Comparison of ENCODE assay signal across 1 cellular context in the genomic region with DNA sequence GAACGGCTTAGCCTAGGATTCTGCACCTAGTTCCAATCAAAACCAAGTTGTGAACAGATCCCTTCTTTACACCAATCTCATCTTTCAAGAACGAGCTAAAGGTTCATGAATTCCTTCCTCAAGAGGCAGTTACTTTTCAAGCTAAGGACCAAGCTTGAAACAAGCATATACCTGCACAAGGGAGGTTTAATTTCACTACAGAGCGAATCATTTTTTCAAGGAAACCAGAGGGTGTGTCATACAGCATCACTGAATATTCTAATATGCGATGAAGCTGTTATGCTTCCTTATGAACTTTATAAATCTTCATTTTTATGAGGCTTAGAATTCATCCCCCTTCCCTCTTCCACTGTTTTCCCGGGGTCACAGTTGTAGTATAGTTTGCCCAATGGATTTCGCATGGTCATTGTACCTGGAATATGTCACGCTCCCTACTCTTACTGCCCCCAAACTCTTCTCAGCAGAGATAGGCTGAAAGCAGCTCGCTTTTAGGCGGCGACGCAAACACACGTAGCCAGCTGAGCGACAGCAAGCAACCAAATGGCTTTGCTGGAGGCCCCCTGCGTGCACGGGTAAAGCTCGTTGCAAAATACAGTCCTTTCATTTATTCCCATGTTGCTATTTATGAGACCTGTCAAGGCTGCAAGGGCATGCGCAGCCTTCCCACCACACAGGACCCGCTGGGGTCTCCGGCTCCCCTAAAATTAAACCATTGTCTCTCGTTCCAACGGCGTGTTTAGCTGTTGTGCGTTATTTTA.
TF ChIP-seq lines count a peak whose summit lies in the region.

No MANE protein-coding gene starts in this region.

TF ChIP-seq in HepG2, 621 proteins besides CTCF, POLR2A, EP300 and RAD21 (continued from another document and continues in another):
- TF ChIP-seq, protein P1, sequence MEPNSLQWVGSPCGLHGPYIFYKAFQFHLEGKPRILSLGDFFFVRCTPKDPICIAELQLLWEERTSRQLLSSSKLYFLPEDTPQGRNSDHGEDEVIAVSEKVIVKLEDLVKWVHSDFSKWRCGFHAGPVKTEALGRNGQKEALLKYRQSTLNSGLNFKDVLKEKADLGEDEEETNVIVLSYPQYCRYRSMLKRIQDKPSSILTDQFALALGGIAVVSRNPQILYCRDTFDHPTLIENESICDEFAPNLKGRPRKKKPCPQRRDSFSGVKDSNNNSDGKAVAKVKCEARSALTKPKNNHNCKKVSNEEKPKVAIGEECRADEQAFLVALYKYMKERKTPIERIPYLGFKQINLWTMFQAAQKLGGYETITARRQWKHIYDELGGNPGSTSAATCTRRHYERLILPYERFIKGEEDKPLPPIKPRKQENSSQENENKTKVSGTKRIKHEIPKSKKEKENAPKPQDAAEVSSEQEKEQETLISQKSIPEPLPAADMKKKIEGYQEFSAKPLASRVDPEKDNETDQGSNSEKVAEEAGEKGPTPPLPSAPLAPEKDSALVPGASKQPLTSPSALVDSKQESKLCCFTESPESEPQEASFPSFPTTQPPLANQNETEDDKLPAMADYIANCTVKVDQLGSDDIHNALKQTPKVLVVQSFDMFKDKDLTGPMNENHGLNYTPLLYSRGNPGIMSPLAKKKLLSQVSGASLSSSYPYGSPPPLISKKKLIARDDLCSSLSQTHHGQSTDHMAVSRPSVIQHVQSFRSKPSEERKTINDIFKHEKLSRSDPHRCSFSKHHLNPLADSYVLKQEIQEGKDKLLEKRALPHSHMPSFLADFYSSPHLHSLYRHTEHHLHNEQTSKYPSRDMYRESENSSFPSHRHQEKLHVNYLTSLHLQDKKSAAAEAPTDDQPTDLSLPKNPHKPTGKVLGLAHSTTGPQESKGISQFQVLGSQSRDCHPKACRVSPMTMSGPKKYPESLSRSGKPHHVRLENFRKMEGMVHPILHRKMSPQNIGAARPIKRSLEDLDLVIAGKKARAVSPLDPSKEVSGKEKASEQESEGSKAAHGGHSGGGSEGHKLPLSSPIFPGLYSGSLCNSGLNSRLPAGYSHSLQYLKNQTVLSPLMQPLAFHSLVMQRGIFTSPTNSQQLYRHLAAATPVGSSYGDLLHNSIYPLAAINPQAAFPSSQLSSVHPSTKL (CRISPR knock-in tag; IDR thresholded peaks at IDR 0.05), result 0 out of 2 replicates have a peak, but pooled peaks have one; percentile 19
- TF ChIP-seq, protein P2, sequence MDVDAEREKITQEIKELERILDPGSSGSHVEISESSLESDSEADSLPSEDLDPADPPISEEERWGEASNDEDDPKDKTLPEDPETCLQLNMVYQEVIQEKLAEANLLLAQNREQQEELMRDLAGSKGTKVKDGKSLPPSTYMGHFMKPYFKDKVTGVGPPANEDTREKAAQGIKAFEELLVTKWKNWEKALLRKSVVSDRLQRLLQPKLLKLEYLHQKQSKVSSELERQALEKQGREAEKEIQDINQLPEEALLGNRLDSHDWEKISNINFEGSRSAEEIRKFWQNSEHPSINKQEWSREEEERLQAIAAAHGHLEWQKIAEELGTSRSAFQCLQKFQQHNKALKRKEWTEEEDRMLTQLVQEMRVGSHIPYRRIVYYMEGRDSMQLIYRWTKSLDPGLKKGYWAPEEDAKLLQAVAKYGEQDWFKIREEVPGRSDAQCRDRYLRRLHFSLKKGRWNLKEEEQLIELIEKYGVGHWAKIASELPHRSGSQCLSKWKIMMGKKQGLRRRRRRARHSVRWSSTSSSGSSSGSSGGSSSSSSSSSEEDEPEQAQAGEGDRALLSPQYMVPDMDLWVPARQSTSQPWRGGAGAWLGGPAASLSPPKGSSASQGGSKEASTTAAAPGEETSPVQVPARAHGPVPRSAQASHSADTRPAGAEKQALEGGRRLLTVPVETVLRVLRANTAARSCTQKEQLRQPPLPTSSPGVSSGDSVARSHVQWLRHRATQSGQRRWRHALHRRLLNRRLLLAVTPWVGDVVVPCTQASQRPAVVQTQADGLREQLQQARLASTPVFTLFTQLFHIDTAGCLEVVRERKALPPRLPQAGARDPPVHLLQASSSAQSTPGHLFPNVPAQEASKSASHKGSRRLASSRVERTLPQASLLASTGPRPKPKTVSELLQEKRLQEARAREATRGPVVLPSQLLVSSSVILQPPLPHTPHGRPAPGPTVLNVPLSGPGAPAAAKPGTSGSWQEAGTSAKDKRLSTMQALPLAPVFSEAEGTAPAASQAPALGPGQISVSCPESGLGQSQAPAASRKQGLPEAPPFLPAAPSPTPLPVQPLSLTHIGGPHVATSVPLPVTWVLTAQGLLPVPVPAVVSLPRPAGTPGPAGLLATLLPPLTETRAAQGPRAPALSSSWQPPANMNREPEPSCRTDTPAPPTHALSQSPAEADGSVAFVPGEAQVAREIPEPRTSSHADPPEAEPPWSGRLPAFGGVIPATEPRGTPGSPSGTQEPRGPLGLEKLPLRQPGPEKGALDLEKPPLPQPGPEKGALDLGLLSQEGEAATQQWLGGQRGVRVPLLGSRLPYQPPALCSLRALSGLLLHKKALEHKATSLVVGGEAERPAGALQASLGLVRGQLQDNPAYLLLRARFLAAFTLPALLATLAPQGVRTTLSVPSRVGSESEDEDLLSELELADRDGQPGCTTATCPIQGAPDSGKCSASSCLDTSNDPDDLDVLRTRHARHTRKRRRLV (CRISPR knock-in tag; IDR thresholded peaks at IDR 0.05), result no peak
- TF ChIP-seq TCF12 (IDR thresholded peaks at IDR 0.05) (no peak), TCF12 (CRISPR knock-in tag; IDR thresholded peaks at IDR 0.05) (no peak), MED1 (CRISPR knock-in tag; IDR thresholded peaks at IDR 0.05) (peak; percentile 49), YEATS2 (CRISPR knock-in tag; IDR thresholded peaks at IDR 0.05; ENCODE audit: borderline replicate concordance) (peak; percentile 20; the same call in 1 of the 2 replicates), RFXAP (CRISPR knock-in tag; IDR thresholded peaks at IDR 0.05; ENCODE audit: borderline replicate concordance) (0 out of 2 replicates have a peak, but pooled peaks have one; percentile 19), MYC (CRISPR knock-in tag; IDR thresholded peaks at IDR 0.05; ENCODE audit: borderline replicate concordance) (no peak; the same call in none of the 2 replicates), ZNF431 (CRISPR knock-in tag; IDR thresholded peaks at IDR 0.05; ENCODE audit: borderline replicate concordance, low read depth) (no peak), TARDBP (CRISPR knock-in tag; IDR thresholded peaks at IDR 0.05) (no peak), ERF (CRISPR knock-in tag; IDR thresholded peaks at IDR 0.05) (no peak), U2AF1 (optimal IDR thresholded peaks at IDR 0.05; ENCODE audit: low read depth, low read length) (no peak), FOXK2 (IDR thresholded peaks at IDR 0.05) (peak; percentile 25; the same call in 1 of the 2 replicates), FIP1L1 (IDR thresholded peaks at IDR 0.05; ENCODE audit: borderline replicate concordance, insufficient read depth, low read depth, low read length) (no peak), ESRRA (CRISPR knock-in tag; IDR thresholded peaks at IDR 0.05; ENCODE audit: low read depth) (no peak), SKI (IDR thresholded peaks at IDR 0.05; ENCODE audit: partially characterized antibody) (no peak), SNAI1 (CRISPR knock-in tag; IDR thresholded peaks at IDR 0.05; ENCODE audit: borderline replicate concordance) (peak; percentile 50; the same call in 1 of the 2 replicates), HOXA7 (CRISPR knock-in tag; IDR thresholded peaks at IDR 0.05) (no peak), KLF15 (CRISPR knock-in tag; IDR thresholded peaks at IDR 0.05; ENCODE audit: borderline replicate concordance) (no peak), AHR (CRISPR knock-in tag; IDR thresholded peaks at IDR 0.05) (no peak), ZNF570 (CRISPR knock-in tag; IDR thresholded peaks at IDR 0.05; ENCODE audit: borderline replicate concordance) (no peak), ELF4 (CRISPR knock-in tag; IDR thresholded peaks at IDR 0.05; ENCODE audit: borderline replicate concordance) (no peak), ZNF556 (CRISPR knock-in tag; IDR thresholded peaks at IDR 0.05; ENCODE audit: borderline replicate concordance) (no peak), GFI1 (CRISPR knock-in tag; IDR thresholded peaks at IDR 0.05; ENCODE audit: borderline replicate concordance) (no peak), TBP (CRISPR knock-in tag; IDR thresholded peaks at IDR 0.05) (no peak), RBFOX2 (IDR thresholded peaks at IDR 0.05; ENCODE audit: low read depth, low read length) (no peak), ZFP36L1 (CRISPR knock-in tag; IDR thresholded peaks at IDR 0.05) (no peak), BORCS8-MEF2B (CRISPR knock-in tag; IDR thresholded peaks at IDR 0.05) (no peak), ISL2 (CRISPR knock-in tag; IDR thresholded peaks at IDR 0.05) (peak; percentile 26; the same call in 1 of the 2 replicates), ZBTB8A (CRISPR knock-in tag; IDR thresholded peaks at IDR 0.05; ENCODE audit: borderline replicate concordance, low read depth) (no peak), ZNF724P (CRISPR knock-in tag; IDR thresholded peaks at IDR 0.05; ENCODE audit: borderline replicate concordance) (no peak), PCBP2 (optimal IDR thresholded peaks at IDR 0.05; ENCODE audit: low read depth, low read length, poor library complexity, severe bottlenecking) (no peak)
- TF ChIP-seq, protein P3, sequence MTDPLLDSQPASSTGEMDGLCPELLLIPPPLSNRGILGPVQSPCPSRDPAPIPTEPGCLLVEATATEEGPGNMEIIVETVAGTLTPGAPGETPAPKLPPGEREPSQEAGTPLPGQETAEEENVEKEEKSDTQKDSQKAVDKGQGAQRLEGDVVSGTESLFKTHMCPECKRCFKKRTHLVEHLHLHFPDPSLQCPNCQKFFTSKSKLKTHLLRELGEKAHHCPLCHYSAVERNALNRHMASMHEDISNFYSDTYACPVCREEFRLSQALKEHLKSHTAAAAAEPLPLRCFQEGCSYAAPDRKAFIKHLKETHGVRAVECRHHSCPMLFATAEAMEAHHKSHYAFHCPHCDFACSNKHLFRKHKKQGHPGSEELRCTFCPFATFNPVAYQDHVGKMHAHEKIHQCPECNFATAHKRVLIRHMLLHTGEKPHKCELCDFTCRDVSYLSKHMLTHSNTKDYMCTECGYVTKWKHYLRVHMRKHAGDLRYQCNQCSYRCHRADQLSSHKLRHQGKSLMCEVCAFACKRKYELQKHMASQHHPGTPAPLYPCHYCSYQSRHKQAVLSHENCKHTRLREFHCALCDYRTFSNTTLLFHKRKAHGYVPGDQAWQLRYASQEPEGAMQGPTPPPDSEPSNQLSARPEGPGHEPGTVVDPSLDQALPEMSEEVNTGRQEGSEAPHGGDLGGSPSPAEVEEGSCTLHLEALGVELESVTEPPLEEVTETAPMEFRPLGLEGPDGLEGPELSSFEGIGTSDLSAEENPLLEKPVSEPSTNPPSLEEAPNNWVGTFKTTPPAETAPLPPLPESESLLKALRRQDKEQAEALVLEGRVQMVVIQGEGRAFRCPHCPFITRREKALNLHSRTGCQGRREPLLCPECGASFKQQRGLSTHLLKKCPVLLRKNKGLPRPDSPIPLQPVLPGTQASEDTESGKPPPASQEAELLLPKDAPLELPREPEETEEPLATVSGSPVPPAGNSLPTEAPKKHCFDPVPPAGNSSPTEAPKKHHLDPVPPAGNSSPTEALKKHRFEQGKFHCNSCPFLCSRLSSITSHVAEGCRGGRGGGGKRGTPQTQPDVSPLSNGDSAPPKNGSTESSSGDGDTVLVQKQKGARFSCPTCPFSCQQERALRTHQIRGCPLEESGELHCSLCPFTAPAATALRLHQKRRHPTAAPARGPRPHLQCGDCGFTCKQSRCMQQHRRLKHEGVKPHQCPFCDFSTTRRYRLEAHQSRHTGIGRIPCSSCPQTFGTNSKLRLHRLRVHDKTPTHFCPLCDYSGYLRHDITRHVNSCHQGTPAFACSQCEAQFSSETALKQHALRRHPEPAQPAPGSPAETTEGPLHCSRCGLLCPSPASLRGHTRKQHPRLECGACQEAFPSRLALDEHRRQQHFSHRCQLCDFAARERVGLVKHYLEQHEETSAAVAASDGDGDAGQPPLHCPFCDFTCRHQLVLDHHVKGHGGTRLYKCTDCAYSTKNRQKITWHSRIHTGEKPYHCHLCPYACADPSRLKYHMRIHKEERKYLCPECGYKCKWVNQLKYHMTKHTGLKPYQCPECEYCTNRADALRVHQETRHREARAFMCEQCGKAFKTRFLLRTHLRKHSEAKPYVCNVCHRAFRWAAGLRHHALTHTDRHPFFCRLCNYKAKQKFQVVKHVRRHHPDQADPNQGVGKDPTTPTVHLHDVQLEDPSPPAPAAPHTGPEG (CRISPR knock-in tag; IDR thresholded peaks at IDR 0.05), result no peak
- TF ChIP-seq, protein P4, sequence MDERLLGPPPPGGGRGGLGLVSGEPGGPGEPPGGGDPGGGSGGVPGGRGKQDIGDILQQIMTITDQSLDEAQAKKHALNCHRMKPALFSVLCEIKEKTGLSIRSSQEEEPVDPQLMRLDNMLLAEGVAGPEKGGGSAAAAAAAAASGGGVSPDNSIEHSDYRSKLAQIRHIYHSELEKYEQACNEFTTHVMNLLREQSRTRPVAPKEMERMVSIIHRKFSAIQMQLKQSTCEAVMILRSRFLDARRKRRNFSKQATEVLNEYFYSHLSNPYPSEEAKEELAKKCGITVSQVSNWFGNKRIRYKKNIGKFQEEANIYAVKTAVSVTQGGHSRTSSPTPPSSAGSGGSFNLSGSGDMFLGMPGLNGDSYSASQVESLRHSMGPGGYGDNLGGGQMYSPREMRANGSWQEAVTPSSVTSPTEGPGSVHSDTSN (CRISPR knock-in tag; IDR thresholded peaks at IDR 0.05), result no peak
- TF ChIP-seq, protein P5, sequence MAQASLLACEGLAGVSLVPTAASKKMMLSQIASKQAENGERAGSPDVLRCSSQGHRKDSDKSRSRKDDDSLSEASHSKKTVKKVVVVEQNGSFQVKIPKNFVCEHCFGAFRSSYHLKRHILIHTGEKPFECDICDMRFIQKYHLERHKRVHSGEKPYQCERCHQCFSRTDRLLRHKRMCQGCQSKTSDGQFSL (CRISPR knock-in tag; IDR thresholded peaks at IDR 0.05), result no peak
- TF ChIP-seq, protein P6, sequence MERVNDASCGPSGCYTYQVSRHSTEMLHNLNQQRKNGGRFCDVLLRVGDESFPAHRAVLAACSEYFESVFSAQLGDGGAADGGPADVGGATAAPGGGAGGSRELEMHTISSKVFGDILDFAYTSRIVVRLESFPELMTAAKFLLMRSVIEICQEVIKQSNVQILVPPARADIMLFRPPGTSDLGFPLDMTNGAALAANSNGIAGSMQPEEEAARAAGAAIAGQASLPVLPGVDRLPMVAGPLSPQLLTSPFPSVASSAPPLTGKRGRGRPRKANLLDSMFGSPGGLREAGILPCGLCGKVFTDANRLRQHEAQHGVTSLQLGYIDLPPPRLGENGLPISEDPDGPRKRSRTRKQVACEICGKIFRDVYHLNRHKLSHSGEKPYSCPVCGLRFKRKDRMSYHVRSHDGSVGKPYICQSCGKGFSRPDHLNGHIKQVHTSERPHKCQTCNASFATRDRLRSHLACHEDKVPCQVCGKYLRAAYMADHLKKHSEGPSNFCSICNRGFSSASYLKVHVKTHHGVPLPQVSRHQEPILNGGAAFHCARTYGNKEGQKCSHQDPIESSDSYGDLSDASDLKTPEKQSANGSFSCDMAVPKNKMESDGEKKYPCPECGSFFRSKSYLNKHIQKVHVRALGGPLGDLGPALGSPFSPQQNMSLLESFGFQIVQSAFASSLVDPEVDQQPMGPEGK (CRISPR knock-in tag; IDR thresholded peaks at IDR 0.05), result peak; percentile 24; the same call in 1 of the 2 replicates
- TF ChIP-seq, protein P7, sequence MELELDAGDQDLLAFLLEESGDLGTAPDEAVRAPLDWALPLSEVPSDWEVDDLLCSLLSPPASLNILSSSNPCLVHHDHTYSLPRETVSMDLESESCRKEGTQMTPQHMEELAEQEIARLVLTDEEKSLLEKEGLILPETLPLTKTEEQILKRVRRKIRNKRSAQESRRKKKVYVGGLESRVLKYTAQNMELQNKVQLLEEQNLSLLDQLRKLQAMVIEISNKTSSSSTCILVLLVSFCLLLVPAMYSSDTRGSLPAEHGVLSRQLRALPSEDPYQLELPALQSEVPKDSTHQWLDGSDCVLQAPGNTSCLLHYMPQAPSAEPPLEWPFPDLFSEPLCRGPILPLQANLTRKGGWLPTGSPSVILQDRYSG (CRISPR knock-in tag; IDR thresholded peaks at IDR 0.05), result no peak
